Comparison of ENCODE assay signal across 12 cellular contexts in genomic region chr6:157528931-157529653, GRCh38.
DNase-seq lines count a peak whose midpoint lies in the region; ATAC-seq and TF ChIP-seq lines count a peak whose summit lies in the region.
"Had no signal": no experiment of that assay in that cellular context is flagged by ENCODE, and none has a peak within 500 bp of the region (broad histone marks: within the 10 kb centered on the region; RNA-seq: fewer than 3 reads in every experiment).

No MANE protein-coding gene starts in this region.

- H3K27ac ChIP-seq in psoas muscle: peak overlapping the region; percentile 72
- H3K27ac ChIP-seq: cardiac muscle cell had no signal

- H3K36me3 ChIP-seq in HAP-1 (replicated peaks) (no peaks in the 10 kb centered on the region), psoas muscle (ENCODE audit: insufficient read depth in 1 of 2, low read depth in 1 of 2) (no peaks in the 10 kb centered on the region)
- H3K36me3 ChIP-seq: cardiac muscle cell had no signal

- TF ChIP-seq CTCF in choroid plexus epithelial cell (conservative IDR thresholded peaks at IDR 0.05; ENCODE audit: low read depth, low read length): no peak
- no peak for TF ChIP-seq CTCF in psoas muscle (IDR thresholded peaks at IDR 0.05)

- WGBS in psoas muscle, 3 donors: 30 to 60% (median 38%) methylated on average over 5 of the region's 5 CpGs

- in situ Hi-C loops in HAP-1 (cut with MboI; ENCODE audit: low sequenced_read_pairs): no loop called here

- peak; percentile 76 to 81 (median 78) for ATAC-seq in psoas muscle
- ATAC-seq in left colon: no peak
- ATAC-seq: mucosa of descending colon had no signal

- intact Hi-C loops in psoas muscle (cut with DNase I) (no loop called here), left colon (cut with DNase I, micrococcal nuclease) (no loop called here)

- H3K4me1 ChIP-seq in HAP-1 (no peaks in the 10 kb centered on the region; the same call in 1 of the 2 replicates), psoas muscle (peaks cover 51% of the 10 kb centered on the region)

- H3K9me3 ChIP-seq in HAP-1: no peaks in the 10 kb centered on the region
- no peaks in the 10 kb centered on the region for H3K9me3 ChIP-seq in psoas muscle
- H3K9me3 ChIP-seq: mucosa of descending colon had no signal

- DNase-seq in HAP-1 (ENCODE audit: low spot score in 2 of 2) (peak; percentile 11 to 40), NCI-H1930 (lab: John Stamatoyannopoulos, UW) (peak; percentile 3 to 28), choroid plexus epithelial cell (ENCODE audit: low read depth) (peak; percentile 66), psoas muscle (peak; percentile 63 to 67), left colon (no peak), NCI-H446 (lab: John Stamatoyannopoulos, UW) (no peak), NCI-H1048 (lab: John Stamatoyannopoulos, UW) (no peak), SK-N-DZ (ENCODE audit: low spot score) (no peak)
- DNase-seq: foreskin fibroblast, mucosa of descending colon, T-helper 2 cell had no signal

- no peaks in the 10 kb centered on the region for H3K27me3 ChIP-seq in HAP-1 (ENCODE audit: low read depth)
- no peaks in the 10 kb centered on the region for H3K27me3 ChIP-seq in psoas muscle (ENCODE audit: insufficient read depth in 3 of 3, low read length in 2 of 3)
- H3K27me3 ChIP-seq: cardiac muscle cell had no signal

- no peak overlapping the region for H3K4me3 ChIP-seq in HAP-1
- H3K4me3 ChIP-seq in choroid plexus epithelial cell (ENCODE audit: low read depth, low read length): no peak overlapping the region
- no peak overlapping the region for H3K4me3 ChIP-seq in psoas muscle
- H3K4me3 ChIP-seq: cardiac muscle cell, mucosa of descending colon had no signal

Comparison
In these comparisons a context has a peak if more than half of its experiments do, and no peak if none do; other contexts are left out.
1. DNase-seq: peak in HAP-1 (2 of 2), NCI-H1930 (2 of 2), choroid plexus epithelial cell (single experiment) and psoas muscle (2 of 2); none in left colon (0 of 2), NCI-H446 (0 of 2), NCI-H1048 (single experiment) and SK-N-DZ (single experiment).